Comparison of ENCODE assay signal across 8 cellular contexts in genomic region chr5:134005415-134006118, GRCh38.
DNase-seq lines count a peak whose midpoint lies in the region; TF ChIP-seq lines count a peak whose summit lies in the region.

No MANE protein-coding gene starts in this region.

- H3F3A ChIP-seq in SU-DHL-6 (ENCODE audit: insufficient read depth) = no peaks in the 10 kb centered on the region

- H3K9me3 Mint-ChIP-seq in activated naive CD4-positive, alpha-beta T cell treated with anti-CD3 and anti-CD28 coated beads, Interleukin-2, amount 50 U/mL, for 24 hours = no peaks in the 10 kb centered on the region

- peak overlapping the region; percentile 88 for H2AFZ ChIP-seq in SU-DHL-6 (ENCODE audit: low read depth, low read length, severe bottlenecking)

- TF ChIP-seq CTCF in SU-DHL-6 (IDR thresholded peaks at IDR 0.05; ENCODE audit: insufficient read depth, low read length, poor library complexity, severe bottlenecking) (no peak), fibroblast of pulmonary artery (IDR thresholded peaks at IDR 0.05; ENCODE audit: low read length, missing control alignments) (no peak), neutrophil (IDR thresholded peaks at IDR 0.05) (no peak)

- H3K27ac ChIP-seq in SU-DHL-6 (ENCODE audit: low read depth, low read length) (peak overlapping the region; percentile 87; the same call in 1 of the 2 replicates), neutrophil (no peak overlapping the region)

- peaks cover 35% of the 10 kb centered on the region for H3K4me1 Mint-ChIP-seq in activated naive CD4-positive, alpha-beta T cell treated with anti-CD3 and anti-CD28 coated beads, Interleukin-2, amount 50 U/mL, for 24 hours

- no peaks in the 10 kb centered on the region for H3K27me3 ChIP-seq in SU-DHL-6 (ENCODE audit: low read length)
- peaks cover 56% of the 10 kb centered on the region for H3K27me3 ChIP-seq in neutrophil

- peak overlapping the region; percentile 77 for H3K4me3 ChIP-seq in SU-DHL-6 (ENCODE audit: insufficient read depth, low read length, poor library complexity, severe bottlenecking)
- peak overlapping the region; percentile 75 for H3K4me3 ChIP-seq in fibroblast of pulmonary artery (replicated peaks; ENCODE audit: low read depth, low read length)
- peak overlapping the region; percentile 78 to 87 for H3K4me3 ChIP-seq in neutrophil (ENCODE audit: low read depth in 1 of 2, low read length in 1 of 2)

- H3K9me3 ChIP-seq in SU-DHL-6 (ENCODE audit: insufficient read depth, low read length) = no peaks in the 10 kb centered on the region
- no peaks in the 10 kb centered on the region for H3K9me3 ChIP-seq in neutrophil

- H3K4me3 Mint-ChIP-seq in activated naive CD4-positive, alpha-beta T cell treated with anti-CD3 and anti-CD28 coated beads, Interleukin-2, amount 50 U/mL, for 24 hours = peak overlapping the region; percentile 90

- 0 out of 2 replicates have a peak, but pooled peaks cover 5% of the 10 kb centered on the region for H4K20me1 ChIP-seq in SU-DHL-6 (ENCODE audit: low read depth, low read length)

- H3K9me2 ChIP-seq in SU-DHL-6 (replicated peaks; ENCODE audit: insufficient read depth, low read length) = no peaks in the 10 kb centered on the region

- H3K79me2 ChIP-seq in SU-DHL-6 (ENCODE audit: insufficient read depth, low read length) = peaks cover 38% of the 10 kb centered on the region

- H3K36me3 Mint-ChIP-seq in activated naive CD4-positive, alpha-beta T cell treated with anti-CD3 and anti-CD28 coated beads, Interleukin-2, amount 50 U/mL, for 24 hours = peaks cover 8% of the 10 kb centered on the region

- H3K27me3 Mint-ChIP-seq in activated naive CD4-positive, alpha-beta T cell treated with anti-CD3 and anti-CD28 coated beads, Interleukin-2, amount 50 U/mL, for 24 hours = no peaks in the 10 kb centered on the region

- H3K4me2 ChIP-seq in SU-DHL-6 (ENCODE audit: low read depth, low read length, poor library complexity, severe bottlenecking) = peak overlapping the region; percentile 67

- peaks cover 21 to 23% of the 10 kb centered on the region in 2 experiments for H3K4me1 ChIP-seq in neutrophil (ENCODE audit: control insufficient read depth in 1 of 2, insufficient read depth in 1 of 2, low read depth in 1 of 2, low read length in 1 of 2)

- peak overlapping the region; percentile 93 for H3K27ac Mint-ChIP-seq in activated naive CD4-positive, alpha-beta T cell treated with anti-CD3 and anti-CD28 coated beads, Interleukin-2, amount 50 U/mL, for 24 hours

- H3K9ac ChIP-seq in SU-DHL-6 (ENCODE audit: low read length) = peak overlapping the region; percentile 88

- DNase-seq in activated naive CD4-positive, alpha-beta T cell (lab: John Stamatoyannopoulos, UW) = no peak
- DNase-seq in fibroblast of pulmonary artery (ENCODE audit: low read depth) (no peak), NCI-H2171 treated with DMSO at 0.1 percent for 48 hours (lab: John Stamatoyannopoulos, UW) (no peak), NCI-H2227 (lab: John Stamatoyannopoulos, UW; ENCODE audit: unreplicated experiment) (no peak)
- DNase-seq in stimulated activated CD4-positive, alpha-beta T cell treated with anti-CD3 and anti-CD28 coated beads, Interleukin-4, amount 100 ng/mL, for 4 hours = no peak

- H3K36me3 ChIP-seq in SU-DHL-6 (ENCODE audit: low read length) (no peaks in the 10 kb centered on the region), neutrophil (no peaks in the 10 kb centered on the region)
